In the genomic region with DNA sequence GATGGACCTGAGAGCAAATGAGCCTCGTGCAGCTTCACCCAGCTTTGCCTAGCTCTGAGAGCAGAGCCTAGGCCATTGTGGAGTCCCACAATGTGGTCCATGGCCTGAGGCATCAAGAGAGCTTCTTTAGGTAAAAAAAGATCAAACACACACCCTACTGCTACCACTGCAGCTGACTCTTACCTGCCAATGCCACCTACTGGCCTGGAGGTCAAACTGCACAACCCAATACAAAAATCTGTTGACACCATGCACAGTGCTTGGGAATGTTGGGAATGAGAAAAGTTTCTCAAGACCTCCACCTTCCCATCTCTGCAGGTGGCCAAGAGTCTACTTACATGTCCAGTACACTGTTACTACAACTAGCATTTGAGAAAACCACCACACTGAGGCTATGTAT, we compare ENCODE assay signal across 13 cellular contexts.
DNase-seq lines count a peak whose midpoint lies in the region; ATAC-seq and TF ChIP-seq lines count a peak whose summit lies in the region.
"Had no signal": no experiment of that assay in that cellular context is flagged by ENCODE, and none has a peak within 500 bp of the region (broad histone marks: within the 10 kb centered on the region; RNA-seq: fewer than 3 reads in every experiment).

No MANE protein-coding gene starts in this region.

- no peak overlapping the region for H2AFZ ChIP-seq in OCI-LY3 (ENCODE audit: low read depth, low read length)

- H3K4me2 ChIP-seq in OCI-LY3 (ENCODE audit: low read length) = no peak overlapping the region

- no peaks in the 10 kb centered on the region for H3K4me1 ChIP-seq in cardiac muscle cell (ENCODE audit: low read depth)
- no peaks in the 10 kb centered on the region for H3K4me1 ChIP-seq in OCI-LY3 (ENCODE audit: low read length)
- no peaks in the 10 kb centered on the region for H3K4me1 ChIP-seq in upper lobe of left lung
- H3K4me1 ChIP-seq in effector memory CD4-positive, alpha-beta T cell (ENCODE audit: control insufficient read depth, insufficient read depth, low read length, poor library complexity, severe bottlenecking) = no peaks in the 10 kb centered on the region
- H3K4me1 ChIP-seq: psoas muscle, thyroid gland had no signal

- H3K27me3 ChIP-seq in cardiac muscle cell (no peaks in the 10 kb centered on the region), OCI-LY3 (ENCODE audit: low read depth, low read length) (no peaks in the 10 kb centered on the region), upper lobe of left lung (no peaks in the 10 kb centered on the region)
- H3K27me3 ChIP-seq in effector memory CD4-positive, alpha-beta T cell (replicated peaks; ENCODE audit: control insufficient read depth, insufficient read depth, low read length, poor library complexity, severe bottlenecking) = no peaks in the 10 kb centered on the region
- H3K27me3 ChIP-seq: thyroid gland had no signal

- H3K79me2 ChIP-seq in OCI-LY3 (ENCODE audit: low read length) = no peaks in the 10 kb centered on the region

- H3K27ac ChIP-seq in cardiac muscle cell = no peak overlapping the region
- H3K27ac ChIP-seq in OCI-LY3 (ENCODE audit: low read length) = no peak overlapping the region
- H3K27ac ChIP-seq in upper lobe of left lung = no peak overlapping the region
- H3K27ac ChIP-seq in effector memory CD4-positive, alpha-beta T cell (ENCODE audit: insufficient read depth, low read length, poor library complexity, severe bottlenecking) = no peak overlapping the region
- H3K27ac ChIP-seq: psoas muscle, thyroid gland had no signal

- TF ChIP-seq POLR2A in upper lobe of left lung (IDR thresholded peaks at IDR 0.05) = no peak

- peaks cover 4% of the 10 kb centered on the region for H3K36me3 ChIP-seq in cardiac muscle cell
- H3K36me3 ChIP-seq in OCI-LY3 (replicated peaks; ENCODE audit: low read depth, low read length) = peaks cover 41% of the 10 kb centered on the region
- H3K36me3 ChIP-seq in upper lobe of left lung = peaks cover 0 to 7% (median 2%) of the 10 kb centered on the region in 4 donors
- peaks cover 8% of the 10 kb centered on the region for H3K36me3 ChIP-seq in effector memory CD4-positive, alpha-beta T cell (ENCODE audit: control insufficient read depth, insufficient read depth, low read length)
- H3K36me3 ChIP-seq: thyroid gland had no signal

- ATAC-seq in left ventricle myocardium superior (no peak), esophagus mucosa (peak; percentile 36), upper lobe of left lung (ENCODE audit: low FRiP score in 2 of 2) (no peak)
- ATAC-seq: psoas muscle had no signal

- H3K4me3 ChIP-seq in cardiac muscle cell = no peak overlapping the region
- H3K4me3 ChIP-seq in OCI-LY3 (ENCODE audit: low read length) = no peak overlapping the region
- no peak overlapping the region for H3K4me3 ChIP-seq in upper lobe of left lung
- no peak overlapping the region for H3K4me3 ChIP-seq in effector memory CD4-positive, alpha-beta T cell (ENCODE audit: insufficient read depth, low read depth, low read length, poor library complexity, severe bottlenecking)
- H3K4me3 ChIP-seq: lung, psoas muscle, thyroid gland had no signal

- intact Hi-C loops in left ventricle myocardium superior (cut with micrococcal nuclease) = no loop called here

- TF ChIP-seq CTCF in cardiac muscle cell (IDR thresholded peaks at IDR 0.05; ENCODE audit: low read depth, low read length) = peak; percentile 18
- peak; percentile 80 for TF ChIP-seq CTCF in OCI-LY3 (IDR thresholded peaks at IDR 0.05; ENCODE audit: low read depth, low read length)
- TF ChIP-seq CTCF in upper lobe of left lung (IDR thresholded peaks at IDR 0.05) = peak in 5 of 6 experiments; percentile 6 to 26 (median 14)

- no peaks in the 10 kb centered on the region for H3K9me3 ChIP-seq in cardiac muscle cell (ENCODE audit: low read depth)
- H3K9me3 ChIP-seq in OCI-LY3 (ENCODE audit: insufficient read depth, low read length) = no peaks in the 10 kb centered on the region
- no peaks in the 10 kb centered on the region for H3K9me3 ChIP-seq in upper lobe of left lung
- H3K9me3 ChIP-seq in effector memory CD4-positive, alpha-beta T cell (ENCODE audit: control insufficient read depth, low read length) = no peaks in the 10 kb centered on the region
- H3K9me3 ChIP-seq: psoas muscle, thyroid gland had no signal

- H4K20me1 ChIP-seq in OCI-LY3 (ENCODE audit: insufficient read depth, low read length) = no peaks in the 10 kb centered on the region

- no peak for DNase-seq in cardiac muscle cell (ENCODE audit: low read depth in 1 of 2, low spot score in 1 of 2)
- DNase-seq in left ventricle myocardium superior = no peak
- no peak for DNase-seq in upper lobe of left lung
- no peak for DNase-seq in effector memory CD4-positive, alpha-beta T cell
- DNase-seq in NCI-H2227 (lab: John Stamatoyannopoulos, UW; ENCODE audit: unreplicated experiment) = no peak
- DNase-seq in NCI-H526 treated with DMSO at 0.1 percent for 48 hours (lab: John Stamatoyannopoulos, UW) = no peak
- DNase-seq: foreskin melanocyte, Karpas-422, psoas muscle, thyroid gland had no signal

- no peak overlapping the region for H3K9ac ChIP-seq in OCI-LY3 (ENCODE audit: low read length)

- WGBS in upper lobe of left lung, 2 donors = 93 to 100% methylated on average over 1 of the region's 1 CpG

- TF ChIP-seq EP300 in upper lobe of left lung (IDR thresholded peaks at IDR 0.05) = no peak

Comparison
In these comparisons a context has a peak if more than half of its experiments do, and no peak if none do; other contexts are left out.
1. CTCF ChIP-seq: peak in every context shown above with its lines; median percentile 80 in OCI-LY3; 18 in cardiac muscle cell; 14 in upper lobe of left lung.